In genomic region chr11:10973416-10973815, GRCh38 we compare ENCODE assay signal across 13 cellular contexts.
DNase-seq lines count a peak whose midpoint lies in the region; ATAC-seq lines count a peak whose summit lies in the region.
"Had no signal": no experiment of that assay in that cellular context is flagged by ENCODE, and none has a peak within 500 bp of the region (broad histone marks: within the 10 kb centered on the region; RNA-seq: fewer than 3 reads in every experiment).

No MANE protein-coding gene starts in this region.

- H3K27me3 Mint-ChIP-seq in dendritic cell treated with granulocyte-macrophage colony-stimulating factor and Interleukin-4, amounts not matched to agents 40 ng/mL and 50 ng/mL, for 4 days, result no peaks in the 10 kb centered on the region
- H3K27me3 Mint-ChIP-seq in stimulated activated memory B cell treated with anti-CD40 and anti-IgM and Interleukin-4, amounts not matched to agents 10 μg/mL and 1 μg/mL and 100 μg/mL, for 72 hours, result no peaks in the 10 kb centered on the region
- H3K27me3 Mint-ChIP-seq in effector memory CD8-positive, alpha-beta T cell, result peaks cover 0 to 11% of the 10 kb centered on the region in 2 donors
- H3K27me3 Mint-ChIP-seq: activated B cell treated with CpG ODN at 0.5 μM for 24 hours had no signal

- intact Hi-C loops in dendritic cell treated with granulocyte-macrophage colony-stimulating factor and Interleukin-4, amounts not matched to agents 40 ng/mL and 50 ng/mL, for 4 days (cut with micrococcal nuclease), result no loop called here

- peak; percentile 19 for DNase-seq in DMS79 treated with DMSO at 0.1 percent for 48 hours (lab: John Stamatoyannopoulos, UW)
- DNase-seq in NCI-H2107 treated with DMSO at 0.1 percent for 48 hours (lab: John Stamatoyannopoulos, UW; ENCODE audit: unreplicated experiment), result peak; percentile 67
- DNase-seq in amniotic stem cell (lab: John Stamatoyannopoulos, UW), result no peak
- DNase-seq in effector memory CD8-positive, alpha-beta T cell, result no peak
- DNase-seq: activated B cell treated with CpG ODN at 0.5 μM for 24 hours; activated CD8-positive, alpha-beta memory T cell treated with anti-CD3 and anti-CD28 coated beads, Interleukin-2, amount 10 ng/mL, durations not matched to agents 7 days and 5 days; activated gamma-delta T cell; cortex of kidney; kidney glomerular epithelial cell; mucosa of descending colon had no signal

- H3K4me1 Mint-ChIP-seq in dendritic cell treated with granulocyte-macrophage colony-stimulating factor and Interleukin-4, amounts not matched to agents 40 ng/mL and 50 ng/mL, for 4 days (ENCODE audit: low read depth), result peaks cover 68% of the 10 kb centered on the region
- H3K4me1 Mint-ChIP-seq in stimulated activated memory B cell treated with anti-CD40 and anti-IgM and Interleukin-4, amounts not matched to agents 10 μg/mL and 1 μg/mL and 100 μg/mL, for 72 hours, result peaks cover 30% of the 10 kb centered on the region
- H3K4me1 Mint-ChIP-seq in effector memory CD8-positive, alpha-beta T cell (ENCODE audit: low read depth in 2 of 2), result no peaks in the 10 kb centered on the region
- H3K4me1 Mint-ChIP-seq: activated CD8-positive, alpha-beta memory T cell treated with anti-CD3 and anti-CD28 coated beads, Interleukin-2, amount 10 ng/mL, durations not matched to agents 7 days and 5 days had no signal

- no peak for ATAC-seq in stimulated activated memory B cell treated with anti-CD40 and anti-IgM and Interleukin-4, amounts not matched to agents 10 μg/mL and 1 μg/mL and 100 μg/mL, for 72 hours
- ATAC-seq in GM21737 (IDR thresholded peaks at IDR 0.05; ENCODE audit: unreplicated experiment), result no peak
- no peak for ATAC-seq in effector memory CD8-positive, alpha-beta T cell (replicated peaks)
- ATAC-seq: activated CD8-positive, alpha-beta memory T cell treated with anti-CD3 and anti-CD28 coated beads, Interleukin-2, amount 10 ng/mL, durations not matched to agents 7 days and 5 days; mucosa of descending colon had no signal

- H3K36me3 Mint-ChIP-seq in dendritic cell treated with granulocyte-macrophage colony-stimulating factor and Interleukin-4, amounts not matched to agents 40 ng/mL and 50 ng/mL, for 4 days (ENCODE audit: low read depth), result peaks cover 9% of the 10 kb centered on the region
- H3K36me3 Mint-ChIP-seq in stimulated activated memory B cell treated with anti-CD40 and anti-IgM and Interleukin-4, amounts not matched to agents 10 μg/mL and 1 μg/mL and 100 μg/mL, for 72 hours, result peaks cover 5% of the 10 kb centered on the region
- H3K36me3 Mint-ChIP-seq in effector memory CD8-positive, alpha-beta T cell (ENCODE audit: insufficient read depth), result no peaks in the 10 kb centered on the region
- H3K36me3 Mint-ChIP-seq: activated CD8-positive, alpha-beta memory T cell treated with anti-CD3 and anti-CD28 coated beads, Interleukin-2, amount 10 ng/mL, durations not matched to agents 7 days and 5 days had no signal

- peak overlapping the region; percentile 85 for H3K27ac Mint-ChIP-seq in dendritic cell treated with granulocyte-macrophage colony-stimulating factor and Interleukin-4, amounts not matched to agents 40 ng/mL and 50 ng/mL, for 4 days
- H3K27ac Mint-ChIP-seq in stimulated activated memory B cell treated with anti-CD40 and anti-IgM and Interleukin-4, amounts not matched to agents 10 μg/mL and 1 μg/mL and 100 μg/mL, for 72 hours, result peak overlapping the region; percentile 21
- no peak overlapping the region for H3K27ac Mint-ChIP-seq in effector memory CD8-positive, alpha-beta T cell
- H3K27ac Mint-ChIP-seq: activated B cell treated with CpG ODN at 0.5 μM for 24 hours; activated CD8-positive, alpha-beta memory T cell treated with anti-CD3 and anti-CD28 coated beads, Interleukin-2, amount 10 ng/mL, durations not matched to agents 7 days and 5 days had no signal

- H3K4me3 Mint-ChIP-seq in dendritic cell treated with granulocyte-macrophage colony-stimulating factor and Interleukin-4, amounts not matched to agents 40 ng/mL and 50 ng/mL, for 4 days, result no peak overlapping the region
- no peak overlapping the region for H3K4me3 Mint-ChIP-seq in stimulated activated memory B cell treated with anti-CD40 and anti-IgM and Interleukin-4, amounts not matched to agents 10 μg/mL and 1 μg/mL and 100 μg/mL, for 72 hours
- H3K4me3 Mint-ChIP-seq in effector memory CD8-positive, alpha-beta T cell, result no peak overlapping the region
- H3K4me3 Mint-ChIP-seq: activated B cell treated with CpG ODN at 0.5 μM for 24 hours; activated CD8-positive, alpha-beta memory T cell treated with anti-CD3 and anti-CD28 coated beads, Interleukin-2, amount 10 ng/mL, durations not matched to agents 7 days and 5 days had no signal

- peaks cover 12% of the 10 kb centered on the region for H3K9me3 Mint-ChIP-seq in dendritic cell treated with granulocyte-macrophage colony-stimulating factor and Interleukin-4, amounts not matched to agents 40 ng/mL and 50 ng/mL, for 4 days
- peaks cover 5% of the 10 kb centered on the region for H3K9me3 Mint-ChIP-seq in stimulated activated memory B cell treated with anti-CD40 and anti-IgM and Interleukin-4, amounts not matched to agents 10 μg/mL and 1 μg/mL and 100 μg/mL, for 72 hours
- no peaks in the 10 kb centered on the region for H3K9me3 Mint-ChIP-seq in effector memory CD8-positive, alpha-beta T cell

Comparison
In these comparisons a context has a peak if more than half of its experiments do, and no peak if none do; other contexts are left out.
1. DNase-seq: peak in DMS79 treated with DMSO at 0.1 percent for 48 hours (single experiment) and NCI-H2107 treated with DMSO at 0.1 percent for 48 hours (single experiment); none in amniotic stem cell (single experiment) and effector memory CD8-positive, alpha-beta T cell (0 of 3).
2. H3K27ac Mint-ChIP-seq: peak in dendritic cell treated with granulocyte-macrophage colony-stimulating factor and Interleukin-4, amounts not matched to agents 40 ng/mL and 50 ng/mL, for 4 days (single experiment) and stimulated activated memory B cell treated with anti-CD40 and anti-IgM and Interleukin-4, amounts not matched to agents 10 μg/mL and 1 μg/mL and 100 μg/mL, for 72 hours (single experiment); none in effector memory CD8-positive, alpha-beta T cell (0 of 2).